Comparison of ENCODE assay signal across 10 cellular contexts in genomic region chr18:74139888-74140287, GRCh38. TPM values are rescaled to one million over a fixed set of nuclear protein-coding genes. Genes with fewer than 3 reads are reported as not detected.
DNase-seq lines count a peak whose midpoint lies in the region; ATAC-seq, FAIRE-seq and TF ChIP-seq lines count a peak whose summit lies in the region.
"Had no signal": no experiment of that assay in that cellular context is flagged by ENCODE, and none has a peak within 500 bp of the region (broad histone marks: within the 10 kb centered on the region; RNA-seq: fewer than 3 reads in every experiment).

No MANE protein-coding gene starts in this region.

- no peak for FAIRE-seq in HepG2 (lab: Jason Lieb, UNC)

- H3K79me2 ChIP-seq in HepG2 (ENCODE audit: insufficient read depth, low read length): no peaks in the 10 kb centered on the region
- H3K79me2 ChIP-seq in Karpas-422 (ENCODE audit: low read length): no peaks in the 10 kb centered on the region

- no peaks in the 10 kb centered on the region for H3K4me1 ChIP-seq in HepG2 (ENCODE audit: insufficient read depth, low read length)
- H3K4me1 ChIP-seq in right lobe of liver: no peaks in the 10 kb centered on the region
- 0 out of 2 replicates have a peak, but pooled peaks cover 3% of the 10 kb centered on the region for H3K4me1 ChIP-seq in Karpas-422 (ENCODE audit: low read length)
- no peaks in the 10 kb centered on the region for H3K4me1 ChIP-seq in SJCRH30

- H3K9me3 ChIP-seq in HepG2 (ENCODE audit: low read length) (no peaks in the 10 kb centered on the region), right lobe of liver (no peaks in the 10 kb centered on the region), Karpas-422 (ENCODE audit: low read length) (no peaks in the 10 kb centered on the region), SJCRH30 (replicated peaks) (no peaks in the 10 kb centered on the region)

- no peak overlapping the region for H3K4me3 ChIP-seq in HepG2 (replicated peaks in 1 of 3; ENCODE audit: insufficient read depth in 1 of 3, low read depth in 2 of 3, low read length in 3 of 3)
- no peak overlapping the region for H3K4me3 ChIP-seq in right lobe of liver
- H3K4me3 ChIP-seq in NB4 (ENCODE audit: low read depth, low read length): no peak overlapping the region
- H3K4me3 ChIP-seq in choroid plexus epithelial cell (ENCODE audit: low read depth, low read length): no peak overlapping the region
- no peak overlapping the region for H3K4me3 ChIP-seq in Karpas-422 (ENCODE audit: low read length)
- H3K4me3 ChIP-seq in SJCRH30: no peak overlapping the region

- H4K20me1 ChIP-seq in HepG2 (ENCODE audit: insufficient read depth, low read length) (no peaks in the 10 kb centered on the region), Karpas-422 (ENCODE audit: insufficient read depth, low read depth, low read length) (no peaks in the 10 kb centered on the region)

- no peaks in the 10 kb centered on the region for H3K9me2 ChIP-seq in Karpas-422 (replicated peaks; ENCODE audit: insufficient read depth, low read length)

- H3K4me2 ChIP-seq in HepG2 (ENCODE audit: low read depth, low read length) (no peak overlapping the region), Karpas-422 (ENCODE audit: low read depth, low read length, poor library complexity, severe bottlenecking) (no peak overlapping the region)

- H2AFZ ChIP-seq in HepG2 (ENCODE audit: low read length) (no peak overlapping the region), Karpas-422 (ENCODE audit: low read length) (no peak overlapping the region)

- intact Hi-C loops in HepG2 (cut with micrococcal nuclease; ENCODE audit: unreplicated experiment) (no loop called here), right lobe of liver (cut with DNase I) (no loop called here)

- TF ChIP-seq POLR2A in HepG2 (IDR thresholded peaks at IDR 0.05; ENCODE audit: insufficient read depth in 1 of 2, low read depth in 2 of 2, low read length in 2 of 2) (no peak), right lobe of liver (IDR thresholded peaks at IDR 0.05) (no peak), NB4 (IDR thresholded peaks at IDR 0.05; ENCODE audit: extremely low read depth, insufficient read length) (no peak)

- H3K36me3 ChIP-seq in HepG2 (replicated peaks in 1 of 2; ENCODE audit: control insufficient read depth in 1 of 2, insufficient read depth in 2 of 2, low read length in 2 of 2): no peaks in the 10 kb centered on the region
- H3K36me3 ChIP-seq in right lobe of liver: no peaks in the 10 kb centered on the region
- H3K36me3 ChIP-seq in Karpas-422 (ENCODE audit: insufficient read depth, low read length): no peaks in the 10 kb centered on the region
- no peaks in the 10 kb centered on the region for H3K36me3 ChIP-seq in SJCRH30

- CTCF ChIA-PET in HepG2 (lab: Yijun Ruan, JAX; ENCODE audit: low intra/inter-chr PET ratio, low total read pairs): no interaction called here

- no peak for DNase-seq in HepG2 (ENCODE audit: low spot score)
- DNase-seq in right lobe of liver: no peak
- DNase-seq in NB4 (ENCODE audit: low read depth): peak; percentile 59
- DNase-seq in choroid plexus epithelial cell (ENCODE audit: low read depth): peak; percentile 76
- DNase-seq in Karpas-422: no peak
- DNase-seq in NCI-H510A (lab: John Stamatoyannopoulos, UW): no peak
- no peak for DNase-seq in SJCRH30
- DNase-seq: H7, NCI-H2227 treated with DMSO at 0.1 percent for 48 hours had no signal

- H3K27me3 ChIP-seq in HepG2 (ENCODE audit: control insufficient read depth in 1 of 2, insufficient read depth in 2 of 2, low read length in 2 of 2) (peaks cover 4 to 37% of the 10 kb centered on the region in 2 experiments; a peak in 4 of 5 replicates), right lobe of liver (no peaks in the 10 kb centered on the region), Karpas-422 (ENCODE audit: low read length) (no peaks in the 10 kb centered on the region), SJCRH30 (no peaks in the 10 kb centered on the region)

- under 1% methylated on average over 3 of the region's 3 CpGs for WGBS in HepG2 (ENCODE audit: low lambda C conversion rate)
- 38% methylated on average over 3 of the region's 3 CpGs for WGBS in right lobe of liver (ENCODE audit: insufficient coverage, low coverage, low lambda C conversion rate, missing lambda C conversion rate)

- BruUV-seq in HepG2 (replicated peaks; lab: Mats Ljungman, UMichigan): no TSS peak

- TF ChIP-seq RAD21 in HepG2 (CRISPR knock-in tag; IDR thresholded peaks at IDR 0.05): no peak

- H3K27ac ChIP-seq in HepG2 (ENCODE audit: extremely low read length, insufficient read depth, low read length): no peak overlapping the region
- no peak overlapping the region for H3K27ac ChIP-seq in right lobe of liver
- H3K27ac ChIP-seq in temporal lobe (ENCODE audit: low read depth, low read length): peak overlapping the region; percentile 58
- H3K27ac ChIP-seq in Karpas-422 (ENCODE audit: low read length): no peak overlapping the region
- H3K27ac ChIP-seq in SJCRH30: no peak overlapping the region

- H3K9ac ChIP-seq in HepG2 (ENCODE audit: insufficient read depth, low read depth, low read length) (no peak overlapping the region), Karpas-422 (ENCODE audit: low read length) (no peak overlapping the region)

- TF ChIP-seq CTCF in HepG2 (CRISPR knock-in tag; IDR thresholded peaks at IDR 0.05) (no peak), right lobe of liver (IDR thresholded peaks at IDR 0.05) (no peak), NB4 (IDR thresholded peaks at IDR 0.05; ENCODE audit: low read depth, low read length) (no peak), choroid plexus epithelial cell (conservative IDR thresholded peaks at IDR 0.05; ENCODE audit: low read depth, low read length) (no peak)

- ATAC-seq in HepG2 (no peak), right lobe of liver (no peak)

- in situ Hi-C loops in HepG2 (cut with HindIII; ENCODE audit: extremely low pct_ligation_motif_present, low pct_unique_long_range_greater_than_20kb): no loop called here

- TF ChIP-seq EP300 in HepG2 (IDR thresholded peaks at IDR 0.05; ENCODE audit: low read depth in 2 of 2, low read length in 2 of 2) (no peak), HepG2 (CRISPR knock-in tag; IDR thresholded peaks at IDR 0.05; ENCODE audit: borderline replicate concordance) (no peak)

- POLR2A ChIA-PET in HepG2 (lab: Yijun Ruan, JAX): no interaction called here

RNA-seq across cellular contexts. Expression of gene FBXO15, which starts 7.7 kb away (rescaled TPM):
- total RNA-seq in HepG2 (2016; rRNA removed; fragmentation: Illumina TruSeq; extraction: Trizol) (0.09 TPM in 1 of 2 replicates, not detected in the other), right lobe of liver (1 to 10 TPM in 1 of 6 experiments, under 1 TPM in 4, not detected in 1; 0.19 to 1.7 (median 0.60) TPM), temporal lobe (2.2 TPM)
- total RNA-seq in HepG2 (2016; cell fraction: cytosol; rRNA removed; fragmentation: Illumina TruSeq; extraction: Trizol; ENCODE audit: low read depth): not detected in 2 replicates
- not detected in 2 replicates for total RNA-seq in HepG2 (2016; cell fraction: insoluble cytoplasmic fraction; rRNA removed; fragmentation: Illumina TruSeq; extraction: Trizol)
- not detected in 2 replicates for total RNA-seq in HepG2 (2016; cell fraction: membrane; rRNA removed; fragmentation: Illumina TruSeq; extraction: Trizol)
- total RNA-seq in HepG2 (2016; cell fraction: nucleus; rRNA removed; fragmentation: Illumina TruSeq; extraction: Trizol): not detected in 2 replicates
- 0.12 and 0.46 TPM in 2 replicates for polyA plus RNA-seq in HepG2 (2011; rRNA removed)
- 0.09 and 0.11 TPM in 2 replicates for polyA plus RNA-seq in HepG2 (2011; cell fraction: cytosol; rRNA removed)
- 0.23 and 0.43 TPM in 2 replicates for polyA plus RNA-seq in HepG2 (2011; cell fraction: nucleus; rRNA removed)
- 0.16 TPM in 1 of 2 replicates, not detected in the other for polyA plus RNA-seq in HepG2 (2012)
- polyA plus RNA-seq in HepG2 (2016; cell fraction: cytosol; fragmentation: Illumina TruSeq; extraction: Trizol; ENCODE audit: low read depth): not detected in 2 replicates
- 0.40 TPM in 1 of 2 replicates, not detected in the other for polyA plus RNA-seq in HepG2 (2016; cell fraction: insoluble cytoplasmic fraction; fragmentation: Illumina TruSeq; extraction: Trizol; ENCODE audit: low read depth)
- not detected in 2 replicates for polyA plus RNA-seq in HepG2 (2016; cell fraction: membrane; fragmentation: Illumina TruSeq; extraction: Trizol; ENCODE audit: low read depth)
- polyA plus RNA-seq in HepG2 (2016; cell fraction: nucleus; fragmentation: Illumina TruSeq; extraction: Trizol; ENCODE audit: insufficient read depth, low read depth): not detected in 2 replicates
- polyA minus RNA-seq in HepG2 (2011; rRNA and poly(A)+ RNA removed; ENCODE audit: low replicate concordance): 0.40 TPM in 1 of 2 replicates, not detected in the other
- polyA minus RNA-seq in HepG2 (2011; cell fraction: cytosol; rRNA and poly(A)+ RNA removed): not detected in 2 replicates
- polyA minus RNA-seq in HepG2 (2011; cell fraction: nucleus; rRNA and poly(A)+ RNA removed): 0.37 and 0.39 TPM in 2 replicates
- total RNA-seq in Karpas-422 (2014; rRNA removed; shearing (Covaris generic); ENCODE audit: low replicate concordance): 0.32 and 0.89 TPM in 2 replicates
- total RNA-seq in SJCRH30 (2014; rRNA removed; shearing (Covaris generic)): 0.36 TPM in 1 of 2 replicates, not detected in the other

RNA-seq across cellular contexts. Expression of gene TIMM21, which starts 8.4 kb away (rescaled TPM):
- total RNA-seq in HepG2 (2016; rRNA removed; fragmentation: Illumina TruSeq; extraction: Trizol): 55.6 and 62.3 TPM in 2 replicates
- 35.3 and 46.1 TPM in 2 replicates for total RNA-seq in HepG2 (2016; cell fraction: cytosol; rRNA removed; fragmentation: Illumina TruSeq; extraction: Trizol; ENCODE audit: low read depth)
- total RNA-seq in HepG2 (2016; cell fraction: insoluble cytoplasmic fraction; rRNA removed; fragmentation: Illumina TruSeq; extraction: Trizol): 61.9 and 63.6 TPM in 2 replicates
- total RNA-seq in HepG2 (2016; cell fraction: membrane; rRNA removed; fragmentation: Illumina TruSeq; extraction: Trizol): 71.2 and 72.9 TPM in 2 replicates
- total RNA-seq in HepG2 (2016; cell fraction: nucleus; rRNA removed; fragmentation: Illumina TruSeq; extraction: Trizol): 50.3 and 53.1 TPM in 2 replicates
- polyA plus RNA-seq in HepG2 (2011; rRNA removed): 21.5 and 29.6 TPM in 2 replicates
- 20.1 and 24.5 TPM in 2 replicates for polyA plus RNA-seq in HepG2 (2011; cell fraction: cytosol; rRNA removed)
- polyA plus RNA-seq in HepG2 (2011; cell fraction: nucleus; rRNA removed): 28.1 and 29.2 TPM in 2 replicates
- polyA plus RNA-seq in HepG2 (2012): 18.6 and 31.7 TPM in 2 replicates
- polyA plus RNA-seq in HepG2 (2016; cell fraction: cytosol; fragmentation: Illumina TruSeq; extraction: Trizol; ENCODE audit: low read depth): 62.2 and 78.6 TPM in 2 replicates
- 76.6 and 85.1 TPM in 2 replicates for polyA plus RNA-seq in HepG2 (2016; cell fraction: insoluble cytoplasmic fraction; fragmentation: Illumina TruSeq; extraction: Trizol; ENCODE audit: low read depth)
- polyA plus RNA-seq in HepG2 (2016; cell fraction: membrane; fragmentation: Illumina TruSeq; extraction: Trizol; ENCODE audit: low read depth): 76.0 and 95.4 TPM in 2 replicates
- 116 and 118 TPM in 2 replicates for polyA plus RNA-seq in HepG2 (2016; cell fraction: nucleus; fragmentation: Illumina TruSeq; extraction: Trizol; ENCODE audit: insufficient read depth, low read depth)
- 14.0 and 39.3 TPM in 2 replicates for polyA minus RNA-seq in HepG2 (2011; rRNA and poly(A)+ RNA removed; ENCODE audit: low replicate concordance)
- 9.4 and 19.0 TPM in 2 replicates for polyA minus RNA-seq in HepG2 (2011; cell fraction: cytosol; rRNA and poly(A)+ RNA removed)
- 27.0 and 31.7 TPM in 2 replicates for polyA minus RNA-seq in HepG2 (2011; cell fraction: nucleus; rRNA and poly(A)+ RNA removed)
- total RNA-seq in right lobe of liver: 10 to 100 TPM; 17.4 to 38.4 (median 20.6) TPM
- total RNA-seq in temporal lobe: 28.8 TPM
- 59.3 and 82.4 TPM in 2 replicates for total RNA-seq in Karpas-422 (2014; rRNA removed; shearing (Covaris generic); ENCODE audit: low replicate concordance)
- total RNA-seq in SJCRH30 (2014; rRNA removed; shearing (Covaris generic)): 48.8 and 59.4 TPM in 2 replicates

Comparison
In these comparisons a context has a peak if more than half of its experiments do, and no peak if none do; other contexts are left out.
1. DNase-seq: peak in NB4 (single experiment) and choroid plexus epithelial cell (single experiment); none in HepG2 (single experiment), right lobe of liver (0 of 3), Karpas-422 (single experiment), NCI-H510A (single experiment) and SJCRH30 (0 of 2).